In the genomic region with DNA sequence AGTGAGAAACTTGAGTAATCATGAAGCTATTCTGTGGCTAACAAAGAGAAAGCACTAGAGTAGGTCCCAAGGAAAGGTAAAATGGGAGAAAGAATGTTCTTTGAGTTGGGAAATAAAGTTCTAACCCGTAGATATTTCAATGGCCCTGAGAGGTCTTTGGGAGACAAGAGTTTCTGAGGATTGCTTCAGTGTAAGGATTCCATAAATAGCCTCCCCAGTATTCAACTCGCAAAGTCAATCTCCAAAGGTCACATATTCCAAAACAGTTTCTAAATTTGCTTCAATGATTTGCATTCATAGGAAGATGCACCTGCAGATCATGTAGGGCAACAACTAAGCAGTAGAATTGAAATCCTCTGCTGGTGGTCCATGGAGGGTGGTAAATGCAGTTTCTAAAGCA, we compare ENCODE assay signal across 17 cellular contexts.
DNase-seq lines count a peak whose midpoint lies in the region; ATAC-seq and TF ChIP-seq lines count a peak whose summit lies in the region.
"Had no signal": no experiment of that assay in that cellular context is flagged by ENCODE, and none has a peak within 500 bp of the region (broad histone marks: within the 10 kb centered on the region; RNA-seq: fewer than 3 reads in every experiment).

No MANE protein-coding gene starts in this region.

- no peaks in the 10 kb centered on the region for H3F3A ChIP-seq in DOHH2 (ENCODE audit: control insufficient read depth, insufficient read depth)

- H3K4me3 Mint-ChIP-seq in immature natural killer cell = no peak overlapping the region
- H3K4me3 Mint-ChIP-seq: CD4-positive, alpha-beta memory T cell had no signal

- no peaks in the 10 kb centered on the region for H3K4me1 Mint-ChIP-seq in immature natural killer cell
- H3K4me1 Mint-ChIP-seq: CD4-positive, alpha-beta memory T cell had no signal

- H3K9me2 ChIP-seq in DOHH2 (replicated peaks; ENCODE audit: control insufficient read depth, low read length) = no peaks in the 10 kb centered on the region

- 39 to 49% methylated on average over 2 of the region's 2 CpGs for WGBS in heart right ventricle, 2 donors
- 72 to 85% methylated on average over 2 of the region's 2 CpGs for WGBS in lower leg skin, 2 donors

- peaks cover 0 to 3% (median 0%) of the 10 kb centered on the region in 6 donors for H3K9me3 Mint-ChIP-seq in immature natural killer cell

- H3K27me3 Mint-ChIP-seq in immature natural killer cell (ENCODE audit: low read depth in 3 of 3) = peaks cover 2 to 9% (median 3%) of the 10 kb centered on the region in 3 donors

- no peak overlapping the region for H3K27ac Mint-ChIP-seq in immature natural killer cell
- H3K27ac Mint-ChIP-seq: CD4-positive, alpha-beta memory T cell had no signal

- intact Hi-C loops in heart right ventricle (cut with DNase I) (no loop called here), lower leg skin (cut with DNase I; ENCODE audit: low total_unique reads) (no loop called here)

- H3K4me3 ChIP-seq in DOHH2 (ENCODE audit: low read length) (0 out of 2 replicates have a peak overlapping the region, but pooled peaks have one; percentile 19), heart right ventricle (no peak overlapping the region), right atrium auricular region (no peak overlapping the region), lower leg skin (ENCODE audit: low read depth, poor library complexity, severe bottlenecking) (no peak overlapping the region)
- H3K4me3 ChIP-seq: GM23248 had no signal

- peak overlapping the region; percentile 26 for H3K4me2 ChIP-seq in DOHH2 (ENCODE audit: low read length)

- H3K79me2 ChIP-seq in DOHH2 (ENCODE audit: control insufficient read depth, low read length) = no peaks in the 10 kb centered on the region

- TF ChIP-seq POLR2A in lower leg skin (IDR thresholded peaks at IDR 0.05) = no peak

- H3K36me3 ChIP-seq in DOHH2 (ENCODE audit: control insufficient read depth, low read length) (no peaks in the 10 kb centered on the region), heart right ventricle (no peaks in the 10 kb centered on the region), right atrium auricular region (no peaks in the 10 kb centered on the region)

- H3K9me3 ChIP-seq in DOHH2 (ENCODE audit: control insufficient read depth, insufficient read depth, low read length) (no peaks in the 10 kb centered on the region), heart right ventricle (peaks cover 0 to 4% (median 0%) of the 10 kb centered on the region in 11 donors), right atrium auricular region (no peaks in the 10 kb centered on the region)

- H3K4me1 ChIP-seq in DOHH2 (ENCODE audit: control insufficient read depth, low read length) (peaks cover 20% of the 10 kb centered on the region), heart right ventricle (peaks cover 0 to 40% (median 15%) of the 10 kb centered on the region in 9 donors), right atrium auricular region (peaks cover 0 to 22% of the 10 kb centered on the region in 2 donors)

- H3K27ac ChIP-seq in DOHH2 (ENCODE audit: low read depth, low read length) (peak overlapping the region; percentile 14; the same call in 1 of the 2 replicates), heart right ventricle (peak overlapping the region in 7 of 10 donors; percentile 7 to 71 (median 65)), right atrium auricular region (peak overlapping the region; percentile 13 to 77)
- H3K27ac ChIP-seq: GM23248 had no signal

- no peaks in the 10 kb centered on the region for H3K36me3 Mint-ChIP-seq in immature natural killer cell
- H3K36me3 Mint-ChIP-seq: CD4-positive, alpha-beta memory T cell had no signal

- peaks cover 4% of the 10 kb centered on the region; the same call in 1 of the 2 replicates for H3K27me3 ChIP-seq in DOHH2 (ENCODE audit: control insufficient read depth, low read length)
- no peaks in the 10 kb centered on the region for H3K27me3 ChIP-seq in heart right ventricle
- no peaks in the 10 kb centered on the region for H3K27me3 ChIP-seq in right atrium auricular region

- peak in 6 of 8 donors; percentile 43 to 71 (median 54) for ATAC-seq in heart right ventricle

- DNase-seq in RPMI8226 (peak; percentile 29), heart right ventricle (no peak), right atrium auricular region (ENCODE audit: low spot score) (no peak), immature natural killer cell (no peak), NCI-H2081 treated with DMSO at 0.1 percent for 48 hours (lab: John Stamatoyannopoulos, UW) (no peak), lower leg skin (ENCODE audit: low spot score in 2 of 2) (no peak)
- no peak for DNase-seq in activated CD4-positive, alpha-beta T cell treated with anti-CD3 and anti-CD28 coated beads, Interleukin-2, amount 50 U/mL, for 48 hours
- DNase-seq: C1 segment of cervical spinal cord; Calu3; CD4-positive, alpha-beta memory T cell; COR-L47; DMS53; DMS79 treated with DMSO at 0.1 percent for 48 hours; GM23248; H7; HCEC 1CT had no signal

- H4K20me1 ChIP-seq in DOHH2 (ENCODE audit: control insufficient read depth, insufficient read depth, low read depth, low read length) = no peaks in the 10 kb centered on the region

- no peak for TF ChIP-seq CTCF in DOHH2 (IDR thresholded peaks at IDR 0.05; ENCODE audit: low read depth, low read length, poor library complexity, severe bottlenecking)
- TF ChIP-seq CTCF in heart right ventricle (IDR thresholded peaks at IDR 0.05) = no peak
- TF ChIP-seq CTCF in right atrium auricular region (IDR thresholded peaks at IDR 0.05) = no peak
- TF ChIP-seq CTCF in lower leg skin (IDR thresholded peaks at IDR 0.05) = no peak

Comparison
In these comparisons a context has a peak if more than half of its experiments do, and no peak if none do; other contexts are left out.
1. H3K27ac ChIP-seq: peak in every context shown above with its lines; median percentile 65 in heart right ventricle; 45 in right atrium auricular region; 14 in DOHH2.